ENCODE assay signal across 8 cellular contexts in genomic region chr14:71362920-71363584, GRCh38. TPM values are rescaled to one million over a fixed set of nuclear protein-coding genes. Genes with fewer than 3 reads are reported as not detected.
A peak's percentile ranks its signal among the peaks of the same experiment; 100 is the strongest.
DNase-seq lines count a peak whose midpoint lies in the region; ATAC-seq and TF ChIP-seq lines count a peak whose summit lies in the region.
"Had no signal": no experiment of that assay in that cellular context is flagged by ENCODE, and none has a peak within 500 bp of the region (broad histone marks: within the 10 kb centered on the region; RNA-seq: fewer than 3 reads in every experiment).

No MANE protein-coding gene starts in this region.

- TF ChIP-seq CTCF in PC-3 (conservative IDR thresholded peaks at IDR 0.05; ENCODE audit: low read depth, low read length) (no peak), fibroblast of the aortic adventitia (IDR thresholded peaks at IDR 0.05; ENCODE audit: insufficient read depth, low read length) (no peak)

- no peak overlapping the region for H3K27ac ChIP-seq in PC-3 (ENCODE audit: low read length)
- peak overlapping the region; percentile 61 for H3K27ac ChIP-seq in subcutaneous abdominal adipose tissue (ENCODE audit: low read depth, low read length)

- peaks cover 15% of the 10 kb centered on the region; the same call in 1 of the 2 replicates for H4K20me1 ChIP-seq in PC-3 (ENCODE audit: low read length)

- no peaks in the 10 kb centered on the region for H3K9me2 ChIP-seq in PC-3 (replicated peaks; ENCODE audit: low read length)

- H3K27me3 ChIP-seq in PC-3 (ENCODE audit: low read length): no peaks in the 10 kb centered on the region
- H3K27me3 ChIP-seq in subcutaneous abdominal adipose tissue (ENCODE audit: control insufficient read depth in 5 of 5, insufficient read depth in 4 of 5, low read length in 5 of 5): no peaks in the 10 kb centered on the region

- no peak overlapping the region for H3K4me3 Mint-ChIP-seq in activated naive CD8-positive, alpha-beta T cell treated with anti-CD3 and anti-CD28 coated beads for 36 hours

- H2AFZ ChIP-seq in PC-3 (ENCODE audit: low read length): no peak overlapping the region

- H3K4me1 ChIP-seq in PC-3 (ENCODE audit: insufficient read depth, low read length) (peaks cover 27% of the 10 kb centered on the region), subcutaneous abdominal adipose tissue (ENCODE audit: control insufficient read depth in 5 of 5, insufficient read depth in 5 of 5, low read length in 5 of 5) (peaks cover 0 to 30% (median 19%) of the 10 kb centered on the region in 5 donors)

- DNase-seq in PC-3: no peak
- DNase-seq in fibroblast of the aortic adventitia (ENCODE audit: low read depth): peak; percentile 91
- DNase-seq in NCI-H2196 (lab: John Stamatoyannopoulos, UW; ENCODE audit: unreplicated experiment): no peak
- DNase-seq in activated naive CD8-positive, alpha-beta T cell treated with anti-CD3 and anti-CD28 coated beads for 36 hours: no peak
- DNase-seq: NCI-H1105 had no signal

- BruUV-seq in PC-3 (replicated peaks; lab: Mats Ljungman, UMichigan): no TSS peak

- CTCF ChIA-PET in PC-3 (lab: Charles Lee): interaction anchor here (0.6 to 1.0 kb wide), 2 partner anchors 51 to 390 kb away, joined by 4 to 6 read pairs; no protein-coding TSS in a partner anchor

- peak; percentile 54 for ATAC-seq in GM21786 (IDR thresholded peaks at IDR 0.05; ENCODE audit: unreplicated experiment)
- ATAC-seq in PC-3: peak; percentile 23; the same call in 1 of the 2 replicates
- ATAC-seq in GM19324 (IDR thresholded peaks at IDR 0.05; ENCODE audit: low FRiP score, unreplicated experiment): no peak

- no peak overlapping the region for H3K27ac Mint-ChIP-seq in activated naive CD8-positive, alpha-beta T cell treated with anti-CD3 and anti-CD28 coated beads for 36 hours

- no peaks in the 10 kb centered on the region for H3F3A ChIP-seq in PC-3 (ENCODE audit: low read length, unreplicated experiment)

- H3K79me2 ChIP-seq in PC-3 (ENCODE audit: low read length): peaks cover 96% of the 10 kb centered on the region

- no peaks in the 10 kb centered on the region for H3K9me3 ChIP-seq in PC-3 (ENCODE audit: low read length)
- no peaks in the 10 kb centered on the region for H3K9me3 ChIP-seq in subcutaneous abdominal adipose tissue (ENCODE audit: control insufficient read depth in 5 of 5, low read length in 5 of 5)

- H3K4me2 ChIP-seq in PC-3 (ENCODE audit: low read length): no peak overlapping the region

- H3K9me3 Mint-ChIP-seq in activated naive CD8-positive, alpha-beta T cell treated with anti-CD3 and anti-CD28 coated beads for 36 hours: peaks cover 21% of the 10 kb centered on the region

- peaks cover 36% of the 10 kb centered on the region for H3K36me3 Mint-ChIP-seq in activated naive CD8-positive, alpha-beta T cell treated with anti-CD3 and anti-CD28 coated beads for 36 hours

- 0 out of 2 replicates have a peak, but pooled peaks cover 8% of the 10 kb centered on the region for H3K36me3 ChIP-seq in PC-3 (ENCODE audit: low read depth, low read length)
- no peaks in the 10 kb centered on the region for H3K36me3 ChIP-seq in subcutaneous abdominal adipose tissue (ENCODE audit: control insufficient read depth in 5 of 5, insufficient read depth in 5 of 5, low read length in 5 of 5)

- no peaks in the 10 kb centered on the region for H3K27me3 Mint-ChIP-seq in activated naive CD8-positive, alpha-beta T cell treated with anti-CD3 and anti-CD28 coated beads for 36 hours

- intact Hi-C loops in PC-3 (cut with micrococcal nuclease): no loop called here

- no peak overlapping the region for H3K4me3 ChIP-seq in PC-3 (ENCODE audit: low read length)
- no peak overlapping the region for H3K4me3 ChIP-seq in fibroblast of the aortic adventitia (ENCODE audit: low read depth, low read length)
- no peak overlapping the region for H3K4me3 ChIP-seq in subcutaneous abdominal adipose tissue (ENCODE audit: low read depth in 1 of 5, low read length in 5 of 5)

- H3K9ac ChIP-seq in PC-3 (ENCODE audit: low read length) (no peak overlapping the region), subcutaneous abdominal adipose tissue (ENCODE audit: low read length in 5 of 5) (peak overlapping the region in 2 of 5 donors; percentile 35)

- POLR2A ChIA-PET in PC-3 (lab: Charles Lee; ENCODE audit: unreplicated experiment): interaction anchor here (0.6 kb wide), 2 partner anchors 18 to 135 kb away, joined by 3 to 6 read pairs; no protein-coding TSS in a partner anchor

- H3K4me1 Mint-ChIP-seq in activated naive CD8-positive, alpha-beta T cell treated with anti-CD3 and anti-CD28 coated beads for 36 hours: peaks cover 49% of the 10 kb centered on the region

RNA-seq across cellular contexts. Expression of gene SIPA1L1, which starts 42.8 kb away (rescaled TPM):
- total RNA-seq in PC-3 (2014; rRNA removed) (42.4 and 42.7 TPM in 2 replicates), fibroblast of the aortic adventitia (ENCODE audit: low replicate concordance) (35.1 and 41.0 TPM in 2 replicates)
- 10 to 100 TPM; 39.9 to 42.9 TPM for total RNA-seq in activated naive CD8-positive, alpha-beta T cell treated with anti-CD3 and anti-CD28 coated beads for 36 hours
